In the genomic region with DNA sequence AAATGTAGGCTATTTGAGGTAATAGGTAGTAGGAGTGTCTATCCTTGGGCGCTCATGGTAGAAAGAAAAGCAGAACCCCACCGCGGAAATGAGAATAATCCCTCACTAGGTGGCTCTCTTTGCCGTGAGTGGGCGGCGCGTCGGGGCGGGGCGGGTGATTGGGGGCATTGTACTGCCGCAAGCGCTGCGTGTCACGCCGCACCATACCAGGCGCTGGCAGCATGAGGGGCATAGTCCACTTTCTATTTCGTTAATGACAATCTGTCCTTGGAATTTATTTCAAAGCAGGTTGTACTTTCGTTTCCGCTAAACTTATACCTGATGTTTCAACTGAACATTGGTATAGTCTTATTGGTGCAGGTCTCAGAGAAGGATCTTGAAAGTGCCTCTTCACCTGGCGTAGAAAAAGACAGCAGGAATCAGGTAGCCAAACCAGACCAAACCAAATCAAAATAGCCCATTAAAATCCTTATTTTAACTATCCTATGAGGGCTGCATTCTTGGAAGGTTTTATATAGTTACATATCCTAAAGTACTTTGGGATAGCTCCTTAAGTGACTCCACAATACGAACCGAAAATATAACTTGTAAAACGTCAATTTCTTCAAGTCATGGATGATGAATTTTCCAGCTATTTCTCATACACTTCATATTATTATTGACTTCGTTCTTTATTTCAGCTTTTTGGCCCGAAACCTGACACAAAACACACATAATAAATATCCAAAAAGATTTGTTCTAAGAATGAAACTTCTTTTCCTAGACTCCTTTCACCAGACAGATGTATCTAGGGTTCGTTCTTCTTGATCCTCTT, we compare ENCODE assay signal across 8 cellular contexts. TPM values are rescaled to one million over a fixed set of nuclear protein-coding genes. Genes with fewer than 3 reads are reported as not detected.
DNase-seq lines count a peak whose midpoint lies in the region; ATAC-seq and TF ChIP-seq lines count a peak whose summit lies in the region.

No MANE protein-coding gene starts in this region.

- H3K27me3 Mint-ChIP-seq in natural killer cell (ENCODE audit: low read depth in 2 of 2), result peaks cover 4 to 13% of the 10 kb centered on the region in 2 donors

- peak; percentile 65 for TF ChIP-seq CTCF in LNCAP (IDR thresholded peaks at IDR 0.05)
- peak; percentile 39 for TF ChIP-seq CTCF in fibroblast of mammary gland (conservative IDR thresholded peaks at IDR 0.05; ENCODE audit: control insufficient read depth, insufficient read depth, low read depth, low read length)
- TF ChIP-seq CTCF in natural killer cell (IDR thresholded peaks at IDR 0.05), result peak; percentile 60

- peak; percentile 93 for DNase-seq in DMS 273 (lab: John Stamatoyannopoulos, UW; ENCODE audit: unreplicated experiment)
- DNase-seq in RPMI7951 (ENCODE audit: low read depth), result peak; percentile 80
- peak; percentile 77 to 83 for DNase-seq in activated T-helper 1 cell treated with anti-CD3 and anti-CD28 coated beads, Interleukin-2, amount 50 U/mL, for 16 hours (ENCODE audit: low read depth in 1 of 2, low spot score in 1 of 2)
- peak; percentile 61 for DNase-seq in fibroblast of mammary gland (ENCODE audit: low read depth)
- DNase-seq in natural killer cell, result peak; percentile 83
- peak; percentile 92 for DNase-seq in stimulated activated naive CD4-positive, alpha-beta T cell treated with Interleukin-2 at 50 U/mL for 16 hours (lab: John Stamatoyannopoulos, UW)

- intact Hi-C loops in natural killer cell (cut with micrococcal nuclease), result loop anchor here (1.0 to 10.0 kb wide), 6 partner anchors 42 to 918 kb away; a partner anchor contains a TSS

- H3K4me3 Mint-ChIP-seq in natural killer cell, result peak overlapping the region; percentile 98

- H3K4me3 ChIP-seq in fibroblast of mammary gland (ENCODE audit: control insufficient read depth, low read depth, low read length), result peak overlapping the region; percentile 82

- H3K4me1 Mint-ChIP-seq in natural killer cell, result peaks cover 23 to 35% of the 10 kb centered on the region in 2 donors

- peak overlapping the region; percentile 98 to 99 for H3K27ac Mint-ChIP-seq in natural killer cell

- no peaks in the 10 kb centered on the region for H3K9me3 Mint-ChIP-seq in natural killer cell

- no peaks in the 10 kb centered on the region for H3K36me3 Mint-ChIP-seq in natural killer cell

- ATAC-seq in GM21737 (IDR thresholded peaks at IDR 0.05; ENCODE audit: unreplicated experiment) (peak; percentile 41), natural killer cell (peak; percentile 53 to 73 (median 60))

RNA-seq across cellular contexts. Expression of a gene that starts 1.9 kb away (rescaled TPM):
- 8.6 and 10.5 TPM in 2 replicates for total RNA-seq in RPMI7951 (2014; rRNA removed; shearing (Covaris generic))
- 10 to 100 TPM; 56.5 to 78.5 (median 75.6) TPM for total RNA-seq in natural killer cell

RNA-seq across cellular contexts. Expression of a gene that starts 52.2 kb away (rescaled TPM):
- 4.3 and 4.4 TPM in 2 replicates for total RNA-seq in RPMI7951 (2014; rRNA removed; shearing (Covaris generic))
- total RNA-seq in natural killer cell, result not detected

Comparison
In these comparisons a context has a peak if more than half of its experiments do, and no peak if none do; other contexts are left out.
1. Peak in every context shown above with its lines: DNase-seq, ATAC-seq and H3K4me3 ChIP-seq.